1 cellular context compared by ENCODE assay signal in the genomic region with DNA sequence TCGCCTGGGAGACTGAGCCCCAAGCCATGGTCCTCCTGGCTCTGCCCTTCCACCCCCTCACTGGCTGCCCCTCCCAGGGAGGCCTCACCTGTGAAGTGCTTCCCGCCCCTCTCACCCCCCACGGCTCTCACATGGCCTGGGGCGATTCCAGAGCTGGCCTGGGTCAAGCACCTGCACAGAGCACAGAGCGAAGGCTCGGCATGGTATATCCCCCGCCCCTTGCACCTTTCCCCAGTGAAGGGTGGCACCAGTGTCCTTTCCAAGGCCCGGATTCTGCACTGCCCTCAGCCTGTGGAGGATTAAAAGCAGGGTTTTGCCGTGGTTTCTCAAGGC.
TF ChIP-seq lines count a peak whose summit lies in the region.

No MANE protein-coding gene starts in this region.

TF ChIP-seq in H1, 55 proteins besides CTCF, POLR2A, EP300 and RAD21:
- no peak for TF ChIP-seq GTF2F1 (IDR thresholded peaks at IDR 0.05; ENCODE audit: borderline replicate concordance, low read depth, low read length)
